Comparison of ENCODE assay signal across 24 cellular contexts in genomic region chr2:9614562-9614961, GRCh38.
"Had no signal": no experiment of that assay in that cellular context is flagged by ENCODE, and none has a peak within 500 bp of the region (broad histone marks: within the 10 kb centered on the region; RNA-seq: fewer than 3 reads in every experiment).

No MANE protein-coding gene starts in this region.

- H3K36me3 Mint-ChIP-seq: immature natural killer cell had no signal

- H3K4me3 ChIP-seq: body of pancreas, hepatocyte, lower lobe of right lung, ovary, psoas muscle, right atrium auricular region, thyroid gland, upper lobe of right lung had no signal

- H2AFZ ChIP-seq: hepatocyte had no signal

- H3K9me3 Mint-ChIP-seq: activated CD4-positive, alpha-beta memory T cell treated with anti-CD3 and anti-CD28 coated beads, Interleukin-2, amount 10 ng/mL, durations not matched to agents 7 days and 5 days; activated CD4-positive, alpha-beta T cell treated with anti-CD3 and anti-CD28 coated beads, Interleukin-2, amount 10 ng/mL, durations not matched to agents 24 days and 14 days; activated naive CD4-positive, alpha-beta T cell treated with anti-CD3 and anti-CD28 coated beads for 36 hours; dendritic cell treated with granulocyte-macrophage colony-stimulating factor and Interleukin-4, amounts not matched to agents 40 ng/mL and 50 ng/mL, for 4 days; immature natural killer cell; stimulated activated naive CD8-positive, alpha-beta T cell treated with anti-CD3 and anti-CD28 coated beads, Interleukin-15, Interleukin-2, amounts not matched to agents 100 ng/mL and 50 ng/mL, for 24 hours had no signal

- H3K27ac ChIP-seq: body of pancreas, hepatocyte, lower lobe of right lung, ovary, right atrium auricular region, thyroid gland, upper lobe of right lung, VCaP had no signal

- H3K36me3 ChIP-seq: lower lobe of right lung, ovary, right atrium auricular region, thyroid gland, upper lobe of right lung had no signal

- H3K4me3 Mint-ChIP-seq: activated CD4-positive, alpha-beta memory T cell treated with anti-CD3 and anti-CD28 coated beads, Interleukin-2, amount 10 ng/mL, durations not matched to agents 7 days and 5 days; activated CD4-positive, alpha-beta T cell treated with anti-CD3 and anti-CD28 coated beads, Interleukin-2, amount 10 ng/mL, durations not matched to agents 24 days and 14 days; activated CD8-positive, alpha-beta memory T cell treated with anti-CD3 and anti-CD28 coated beads, Interleukin-2, amount 10 ng/mL, durations not matched to agents 7 days and 5 days; activated naive CD4-positive, alpha-beta T cell treated with anti-CD3 and anti-CD28 coated beads for 36 hours; dendritic cell treated with granulocyte-macrophage colony-stimulating factor and Interleukin-4, amounts not matched to agents 40 ng/mL and 50 ng/mL, for 4 days; immature natural killer cell; stimulated activated naive CD8-positive, alpha-beta T cell treated with anti-CD3 and anti-CD28 coated beads, Interleukin-15, Interleukin-2, amounts not matched to agents 100 ng/mL and 50 ng/mL, for 24 hours had no signal

- ATAC-seq: activated CD4-positive, CD25-positive, alpha-beta regulatory T cell treated with anti-CD3 and anti-CD28 coated beads, Interleukin-2, amount 50 U/mL, for 24 hours; activated CD8-positive, alpha-beta memory T cell treated with anti-CD3 and anti-CD28 coated beads, Interleukin-2, amount 10 ng/mL, durations not matched to agents 7 days and 5 days; body of pancreas; lower lobe of right lung; psoas muscle; upper lobe of right lung had no signal

- H3K27me3 Mint-ChIP-seq: activated CD4-positive, alpha-beta memory T cell treated with anti-CD3 and anti-CD28 coated beads, Interleukin-2, amount 10 ng/mL, durations not matched to agents 7 days and 5 days; activated CD4-positive, alpha-beta T cell treated with anti-CD3 and anti-CD28 coated beads, Interleukin-2, amount 10 ng/mL, durations not matched to agents 24 days and 14 days; activated CD8-positive, alpha-beta memory T cell treated with anti-CD3 and anti-CD28 coated beads, Interleukin-2, amount 10 ng/mL, durations not matched to agents 7 days and 5 days; dendritic cell treated with granulocyte-macrophage colony-stimulating factor and Interleukin-4, amounts not matched to agents 40 ng/mL and 50 ng/mL, for 4 days; naive B cell; stimulated activated naive CD8-positive, alpha-beta T cell treated with anti-CD3 and anti-CD28 coated beads, Interleukin-15, Interleukin-2, amounts not matched to agents 100 ng/mL and 50 ng/mL, for 24 hours had no signal

- H3K4me2 ChIP-seq: hepatocyte had no signal

- H3K9me3 ChIP-seq: body of pancreas, lower lobe of right lung, ovary, psoas muscle, right atrium auricular region, thyroid gland, upper lobe of right lung had no signal

- H3K27me3 ChIP-seq: body of pancreas, hepatocyte, ovary, right atrium auricular region, thyroid gland, upper lobe of right lung had no signal

- H3K27ac Mint-ChIP-seq: activated CD4-positive, alpha-beta memory T cell treated with anti-CD3 and anti-CD28 coated beads, Interleukin-2, amount 10 ng/mL, durations not matched to agents 7 days and 5 days; activated CD4-positive, alpha-beta T cell treated with anti-CD3 and anti-CD28 coated beads, Interleukin-2, amount 10 ng/mL, durations not matched to agents 24 days and 14 days; activated CD8-positive, alpha-beta memory T cell treated with anti-CD3 and anti-CD28 coated beads, Interleukin-2, amount 10 ng/mL, durations not matched to agents 7 days and 5 days; activated naive CD4-positive, alpha-beta T cell treated with anti-CD3 and anti-CD28 coated beads for 36 hours; dendritic cell treated with granulocyte-macrophage colony-stimulating factor and Interleukin-4, amounts not matched to agents 40 ng/mL and 50 ng/mL, for 4 days; stimulated activated naive CD8-positive, alpha-beta T cell treated with anti-CD3 and anti-CD28 coated beads, Interleukin-15, Interleukin-2, amounts not matched to agents 100 ng/mL and 50 ng/mL, for 24 hours had no signal

- DNase-seq: activated CD4-positive, alpha-beta memory T cell treated with anti-CD3 and anti-CD28 coated beads, Interleukin-2, amount 10 ng/mL, durations not matched to agents 7 days and 5 days; activated CD4-positive, alpha-beta T cell treated with anti-CD3 and anti-CD28 coated beads, Interleukin-2, amount 10 ng/mL, durations not matched to agents 24 days and 14 days; activated CD8-positive, alpha-beta memory T cell treated with anti-CD3 and anti-CD28 coated beads, Interleukin-2, amount 10 ng/mL, durations not matched to agents 7 days and 5 days; activated naive CD4-positive, alpha-beta T cell treated with anti-CD3 and anti-CD28 coated beads for 36 hours; body of pancreas; effector CD4-positive, alpha-beta T cell; erythroblast; foreskin melanocyte; immature natural killer cell; lower lobe of right lung; naive B cell; ovary; psoas muscle; stimulated activated CD4-positive, alpha-beta T cell treated with anti-CD3 and anti-CD28 coated beads, Interleukin-12 subunit alpha, Interleukin-12 subunit beta, amount 100 ng/mL, for 4 hours; stimulated activated CD4-positive, alpha-beta T cell treated with anti-CD3 and anti-CD28 coated beads, Interleukin-4, amount 100 ng/mL, for 4 hours; substantia nigra; thyroid gland; upper lobe of right lung had no signal
